ENCODE assay signal across 1 cellular context in the genomic region with DNA sequence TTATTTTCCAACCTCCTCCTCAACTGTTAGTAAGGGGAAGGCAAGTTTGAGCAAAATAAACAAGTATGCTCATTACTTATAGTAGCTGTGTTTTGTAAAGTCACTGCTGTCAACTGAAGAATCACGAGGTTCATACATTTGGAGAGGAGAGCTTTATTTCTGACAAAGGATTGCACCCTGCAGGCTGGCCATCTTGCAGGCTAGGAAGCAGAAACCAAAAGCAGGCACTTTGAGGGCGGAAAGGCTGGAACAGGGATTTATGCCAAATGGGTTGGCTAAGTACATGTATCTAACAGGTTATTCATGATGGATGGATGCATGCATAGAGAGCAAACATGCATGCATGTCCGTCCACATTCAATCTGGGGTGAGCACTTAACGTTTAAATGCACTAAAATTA.
A peak's percentile ranks its signal among the peaks of the same experiment; 100 is the strongest.
TF ChIP-seq lines count a peak whose summit lies in the region.

No MANE protein-coding gene starts in this region.

TF ChIP-seq in K562, 482 proteins besides CTCF, POLR2A, EP300 and RAD21 (continued from another document):
- TF ChIP-seq, protein P1, sequence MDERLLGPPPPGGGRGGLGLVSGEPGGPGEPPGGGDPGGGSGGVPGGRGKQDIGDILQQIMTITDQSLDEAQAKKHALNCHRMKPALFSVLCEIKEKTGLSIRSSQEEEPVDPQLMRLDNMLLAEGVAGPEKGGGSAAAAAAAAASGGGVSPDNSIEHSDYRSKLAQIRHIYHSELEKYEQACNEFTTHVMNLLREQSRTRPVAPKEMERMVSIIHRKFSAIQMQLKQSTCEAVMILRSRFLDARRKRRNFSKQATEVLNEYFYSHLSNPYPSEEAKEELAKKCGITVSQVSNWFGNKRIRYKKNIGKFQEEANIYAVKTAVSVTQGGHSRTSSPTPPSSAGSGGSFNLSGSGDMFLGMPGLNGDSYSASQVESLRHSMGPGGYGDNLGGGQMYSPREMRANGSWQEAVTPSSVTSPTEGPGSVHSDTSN (CRISPR knock-in tag; IDR thresholded peaks at IDR 0.05; ENCODE audit: low read depth): no peak
- TF ChIP-seq, protein P1 (tag; conservative IDR thresholded peaks at IDR 0.05; ENCODE audit: low read depth): 0 out of 2 replicates have a peak, but pooled peaks have one; percentile 29
- TF ChIP-seq, protein P2, sequence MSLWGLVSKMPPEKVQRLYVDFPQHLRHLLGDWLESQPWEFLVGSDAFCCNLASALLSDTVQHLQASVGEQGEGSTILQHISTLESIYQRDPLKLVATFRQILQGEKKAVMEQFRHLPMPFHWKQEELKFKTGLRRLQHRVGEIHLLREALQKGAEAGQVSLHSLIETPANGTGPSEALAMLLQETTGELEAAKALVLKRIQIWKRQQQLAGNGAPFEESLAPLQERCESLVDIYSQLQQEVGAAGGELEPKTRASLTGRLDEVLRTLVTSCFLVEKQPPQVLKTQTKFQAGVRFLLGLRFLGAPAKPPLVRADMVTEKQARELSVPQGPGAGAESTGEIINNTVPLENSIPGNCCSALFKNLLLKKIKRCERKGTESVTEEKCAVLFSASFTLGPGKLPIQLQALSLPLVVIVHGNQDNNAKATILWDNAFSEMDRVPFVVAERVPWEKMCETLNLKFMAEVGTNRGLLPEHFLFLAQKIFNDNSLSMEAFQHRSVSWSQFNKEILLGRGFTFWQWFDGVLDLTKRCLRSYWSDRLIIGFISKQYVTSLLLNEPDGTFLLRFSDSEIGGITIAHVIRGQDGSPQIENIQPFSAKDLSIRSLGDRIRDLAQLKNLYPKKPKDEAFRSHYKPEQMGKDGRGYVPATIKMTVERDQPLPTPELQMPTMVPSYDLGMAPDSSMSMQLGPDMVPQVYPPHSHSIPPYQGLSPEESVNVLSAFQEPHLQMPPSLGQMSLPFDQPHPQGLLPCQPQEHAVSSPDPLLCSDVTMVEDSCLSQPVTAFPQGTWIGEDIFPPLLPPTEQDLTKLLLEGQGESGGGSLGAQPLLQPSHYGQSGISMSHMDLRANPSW (CRISPR knock-in tag; IDR thresholded peaks at IDR 0.05): no peak
- TF ChIP-seq TFE3 (CRISPR knock-in tag; IDR thresholded peaks at IDR 0.05) (peak; percentile 18; the same call in 1 of the 2 replicates), SREBF2 (CRISPR knock-in tag; IDR thresholded peaks at IDR 0.05) (no peak), FOXA3 (CRISPR knock-in tag; conservative IDR thresholded peaks at IDR 0.05 in 1 of 2, IDR thresholded peaks at IDR 0.05 in 1 of 2) (peak in 1 of 2 experiments; percentile 27; a peak in 1 of 4 replicates), ZNF511 (CRISPR knock-in tag; IDR thresholded peaks at IDR 0.05) (no peak), KHSRP (IDR thresholded peaks at IDR 0.05) (no peak), ARNT (IDR thresholded peaks at IDR 0.05) (no peak), ADNP (tag; IDR thresholded peaks at IDR 0.05) (no peak), NR2C2 (CRISPR knock-in tag; IDR thresholded peaks at IDR 0.05) (no peak), NR2C2 (tag; IDR thresholded peaks at IDR 0.05) (no peak), ARID2 (IDR thresholded peaks at IDR 0.05) (no peak), ZBTB17 (CRISPR knock-in tag; IDR thresholded peaks at IDR 0.05) (no peak), NONO (IDR thresholded peaks at IDR 0.05; ENCODE audit: low read depth in 2 of 2, low read length in 1 of 2) (no peak), GTF2B (IDR thresholded peaks at IDR 0.05; ENCODE audit: extremely low read depth, insufficient read length) (no peak)
- TF ChIP-seq, protein P3, sequence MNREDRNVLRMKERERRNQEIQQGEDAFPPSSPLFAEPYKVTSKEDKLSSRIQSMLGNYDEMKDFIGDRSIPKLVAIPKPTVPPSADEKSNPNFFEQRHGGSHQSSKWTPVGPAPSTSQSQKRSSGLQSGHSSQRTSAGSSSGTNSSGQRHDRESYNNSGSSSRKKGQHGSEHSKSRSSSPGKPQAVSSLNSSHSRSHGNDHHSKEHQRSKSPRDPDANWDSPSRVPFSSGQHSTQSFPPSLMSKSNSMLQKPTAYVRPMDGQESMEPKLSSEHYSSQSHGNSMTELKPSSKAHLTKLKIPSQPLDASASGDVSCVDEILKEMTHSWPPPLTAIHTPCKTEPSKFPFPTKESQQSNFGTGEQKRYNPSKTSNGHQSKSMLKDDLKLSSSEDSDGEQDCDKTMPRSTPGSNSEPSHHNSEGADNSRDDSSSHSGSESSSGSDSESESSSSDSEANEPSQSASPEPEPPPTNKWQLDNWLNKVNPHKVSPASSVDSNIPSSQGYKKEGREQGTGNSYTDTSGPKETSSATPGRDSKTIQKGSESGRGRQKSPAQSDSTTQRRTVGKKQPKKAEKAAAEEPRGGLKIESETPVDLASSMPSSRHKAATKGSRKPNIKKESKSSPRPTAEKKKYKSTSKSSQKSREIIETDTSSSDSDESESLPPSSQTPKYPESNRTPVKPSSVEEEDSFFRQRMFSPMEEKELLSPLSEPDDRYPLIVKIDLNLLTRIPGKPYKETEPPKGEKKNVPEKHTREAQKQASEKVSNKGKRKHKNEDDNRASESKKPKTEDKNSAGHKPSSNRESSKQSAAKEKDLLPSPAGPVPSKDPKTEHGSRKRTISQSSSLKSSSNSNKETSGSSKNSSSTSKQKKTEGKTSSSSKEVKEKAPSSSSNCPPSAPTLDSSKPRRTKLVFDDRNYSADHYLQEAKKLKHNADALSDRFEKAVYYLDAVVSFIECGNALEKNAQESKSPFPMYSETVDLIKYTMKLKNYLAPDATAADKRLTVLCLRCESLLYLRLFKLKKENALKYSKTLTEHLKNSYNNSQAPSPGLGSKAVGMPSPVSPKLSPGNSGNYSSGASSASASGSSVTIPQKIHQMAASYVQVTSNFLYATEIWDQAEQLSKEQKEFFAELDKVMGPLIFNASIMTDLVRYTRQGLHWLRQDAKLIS (CRISPR knock-in tag; IDR thresholded peaks at IDR 0.05): no peak
- TF ChIP-seq, protein P4, sequence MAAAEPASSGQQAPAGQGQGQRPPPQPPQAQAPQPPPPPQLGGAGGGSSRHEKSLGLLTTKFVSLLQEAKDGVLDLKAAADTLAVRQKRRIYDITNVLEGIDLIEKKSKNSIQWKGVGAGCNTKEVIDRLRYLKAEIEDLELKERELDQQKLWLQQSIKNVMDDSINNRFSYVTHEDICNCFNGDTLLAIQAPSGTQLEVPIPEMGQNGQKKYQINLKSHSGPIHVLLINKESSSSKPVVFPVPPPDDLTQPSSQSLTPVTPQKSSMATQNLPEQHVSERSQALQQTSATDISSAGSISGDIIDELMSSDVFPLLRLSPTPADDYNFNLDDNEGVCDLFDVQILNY (CRISPR knock-in tag; IDR thresholded peaks at IDR 0.05): no peak
